In the genomic region with DNA sequence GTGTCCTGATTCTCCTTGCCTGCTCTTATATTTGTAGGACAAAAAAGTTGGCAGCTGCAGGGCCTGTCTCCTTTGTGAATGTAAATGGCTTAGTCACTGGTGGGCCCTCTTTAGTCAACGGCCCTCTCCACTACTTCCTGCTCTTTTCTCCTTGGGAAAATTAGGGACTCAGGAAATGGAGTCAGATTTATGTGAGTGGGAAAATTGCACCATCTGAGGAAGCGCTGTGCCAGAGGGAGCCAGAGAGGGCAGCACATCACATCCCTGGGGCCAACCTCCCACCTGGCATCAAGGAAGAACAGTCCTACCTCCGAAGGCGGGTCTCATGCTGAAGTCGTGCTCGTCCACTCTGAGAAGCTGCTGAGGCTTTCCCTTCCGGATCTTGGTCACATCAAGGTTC, we compare ENCODE assay signal across 11 cellular contexts. TPM values are rescaled to one million over a fixed set of nuclear protein-coding genes. Genes with fewer than 3 reads are reported as not detected.
DNase-seq lines count a peak whose midpoint lies in the region; ATAC-seq and TF ChIP-seq lines count a peak whose summit lies in the region.
"Had no signal": no experiment of that assay in that cellular context is flagged by ENCODE, and none has a peak within 500 bp of the region (broad histone marks: within the 10 kb centered on the region; RNA-seq: fewer than 3 reads in every experiment).

No MANE protein-coding gene starts in this region.

- WGBS in iPS DF 6.9 (ENCODE audit: insufficient coverage, insufficient read length) = no CpG with 5 or more reads among the region's 7 CpGs

- ATAC-seq in T-cell (replicated peaks in 1 of 4) = no peak

- peaks cover 12 to 26% (median 21%) of the 10 kb centered on the region in 3 donors for H3K4me1 Mint-ChIP-seq in T-cell
- peaks cover 19% of the 10 kb centered on the region for H3K4me1 Mint-ChIP-seq in CD14-positive monocyte

- H3K27ac Mint-ChIP-seq in T-cell = peak overlapping the region; percentile 3 to 91
- peak overlapping the region in 2 of 7 donors; percentile 42 to 46 for H3K27ac Mint-ChIP-seq in CD14-positive monocyte

- H3K4me3 ChIP-seq in H7 (ENCODE audit: insufficient read depth, low read depth, low read length) = no peak overlapping the region
- H3K4me3 ChIP-seq in iPS DF 6.9 (ENCODE audit: low read length) = no peak overlapping the region
- H3K4me3 ChIP-seq: coronary artery, smooth muscle cell had no signal

- H3K4me1 ChIP-seq in iPS DF 6.9 (ENCODE audit: control insufficient read depth, insufficient read depth, low read length) = 0 out of 2 replicates have a peak, but pooled peaks cover 2% of the 10 kb centered on the region

- H3K36me3 Mint-ChIP-seq in T-cell (no peaks in the 10 kb centered on the region), CD14-positive monocyte (peaks cover 0 to 3% of the 10 kb centered on the region in 2 donors)

- H3K4me3 Mint-ChIP-seq in T-cell (no peak overlapping the region), CD14-positive monocyte (no peak overlapping the region)

- DNase-seq in COLO668 (lab: John Stamatoyannopoulos, UW; ENCODE audit: unreplicated experiment) (peak; percentile 12), H7 (peak; percentile 81), T-cell (no peak), iPS DF 6.9 (ENCODE audit: low read depth, low spot score) (peak; percentile 22), SIG-M5 treated with dmso at 0.1 percent for 504 hours (lab: John Stamatoyannopoulos, UW; ENCODE audit: unreplicated experiment) (no peak), NCI-H187 (lab: John Stamatoyannopoulos, UW) (no peak), CD14-positive monocyte (ENCODE audit: low spot score) (no peak)
- no peak for DNase-seq in stimulated activated CD4-positive, alpha-beta T cell treated with anti-CD3 and anti-CD28 coated beads, Interleukin-15, amount 100 ng/mL, for 24 hours
- DNase-seq: left colon had no signal

- H3K9me3 ChIP-seq in iPS DF 6.9 (ENCODE audit: control insufficient read depth, insufficient read depth, low read length) = no peaks in the 10 kb centered on the region

- no peaks in the 10 kb centered on the region for H3K36me3 ChIP-seq in H7 (replicated peaks; ENCODE audit: control insufficient read depth, insufficient read depth, low read length)
- no peaks in the 10 kb centered on the region for H3K36me3 ChIP-seq in iPS DF 6.9 (ENCODE audit: control insufficient read depth, insufficient read depth, low read length)

- H3K9me3 Mint-ChIP-seq in T-cell (no peaks in the 10 kb centered on the region), CD14-positive monocyte (peaks cover 0 to 2% (median 0%) of the 10 kb centered on the region in 7 donors)

- POLR2A ChIA-PET in T-cell (lab: Charles Lee) = no interaction called here

- intact Hi-C loops in CD14-positive monocyte (cut with micrococcal nuclease) = no loop called here

- H3K27me3 Mint-ChIP-seq in T-cell (no peaks in the 10 kb centered on the region), CD14-positive monocyte (ENCODE audit: low read depth in 3 of 3) (peaks cover 0 to 4% (median 0%) of the 10 kb centered on the region in 3 donors)

- TF ChIP-seq CTCF in CD14-positive monocyte (IDR thresholded peaks at IDR 0.05) = no peak

- CTCF ChIA-PET in T-cell (lab: Charles Lee) = no interaction called here

- H3K27me3 ChIP-seq in H7 (ENCODE audit: control insufficient read depth, insufficient read depth, low read length) = 0 out of 2 replicates have a peak, but pooled peaks cover 1% of the 10 kb centered on the region
- no peaks in the 10 kb centered on the region for H3K27me3 ChIP-seq in iPS DF 6.9 (ENCODE audit: control insufficient read depth, insufficient read depth, low read length)

- no peak overlapping the region for H3K27ac ChIP-seq in iPS DF 6.9 (ENCODE audit: low read length)
- H3K27ac ChIP-seq: coronary artery had no signal

RNA-seq across cellular contexts. Expression of a gene that starts 15.6 kb away (rescaled TPM):
- total RNA-seq in H7 (2014; rRNA removed; shearing (Covaris generic)) = not detected in 2 replicates
- total RNA-seq in T-cell = 1 to 10 TPM in 1 of 5 donors, under 1 TPM in 4; 0.49 to 1.5 (median 0.73) TPM
- polyA plus RNA-seq in CD14-positive monocyte = not detected

RNA-seq across cellular contexts. Expression of a gene that starts 53.1 kb away (rescaled TPM):
- 11.8 and 12.2 TPM in 2 replicates for total RNA-seq in H7 (2014; rRNA removed; shearing (Covaris generic))
- 10 to 100 TPM; 14.6 to 24.1 (median 22.6) TPM for total RNA-seq in T-cell
- 10 to 100 TPM; 44.8 to 80.5 TPM for polyA plus RNA-seq in CD14-positive monocyte

Comparison
In these comparisons a context has a peak if more than half of its experiments do, and no peak if none do; other contexts are left out.
1. DNase-seq: peak in COLO668 (single experiment), H7 (single experiment) and iPS DF 6.9 (single experiment); none in T-cell (0 of 34), SIG-M5 treated with dmso at 0.1 percent for 504 hours (single experiment), stimulated activated CD4-positive, alpha-beta T cell treated with anti-CD3 and anti-CD28 coated beads, Interleukin-15, amount 100 ng/mL, for 24 hours (single experiment), NCI-H187 (0 of 2) and CD14-positive monocyte (single experiment).